19 cellular contexts compared by ENCODE assay signal in genomic region chr17:80382446-80382845, GRCh38. TPM values are rescaled to one million over a fixed set of nuclear protein-coding genes. Genes with fewer than 3 reads are reported as not detected.
DNase-seq lines count a peak whose midpoint lies in the region; ATAC-seq, FAIRE-seq and TF ChIP-seq lines count a peak whose summit lies in the region.
"Had no signal": no experiment of that assay in that cellular context is flagged by ENCODE, and none has a peak within 500 bp of the region (broad histone marks: within the 10 kb centered on the region; RNA-seq: fewer than 3 reads in every experiment).

No MANE protein-coding gene starts in this region.

- peak; percentile 14 for FAIRE-seq in GM19239 (lab: Jason Lieb, UNC)
- FAIRE-seq: A549, GM12891 had no signal

- H3K27ac Mint-ChIP-seq in activated CD8-positive, alpha-beta T cell treated with anti-CD3 and anti-CD28 coated beads, Interleukin-2, amount 10 ng/mL, durations not matched to agents 7 days and 5 days, result peak overlapping the region; percentile 24
- H3K27ac Mint-ChIP-seq in activated CD8-positive, alpha-beta T cell treated with anti-CD3 and anti-CD28 coated beads for 36 hours, result no peak overlapping the region
- H3K27ac Mint-ChIP-seq in central memory CD8-positive, alpha-beta T cell (ENCODE audit: low read depth), result peak overlapping the region; percentile 62
- H3K27ac Mint-ChIP-seq: CD4-positive, alpha-beta T cell had no signal

- no peak overlapping the region for H3K4me3 Mint-ChIP-seq in activated CD8-positive, alpha-beta T cell treated with anti-CD3 and anti-CD28 coated beads, Interleukin-2, amount 10 ng/mL, durations not matched to agents 7 days and 5 days
- no peak overlapping the region for H3K4me3 Mint-ChIP-seq in activated CD8-positive, alpha-beta T cell treated with anti-CD3 and anti-CD28 coated beads for 36 hours
- no peak overlapping the region for H3K4me3 Mint-ChIP-seq in central memory CD8-positive, alpha-beta T cell
- H3K4me3 Mint-ChIP-seq: CD4-positive, alpha-beta T cell had no signal

- peaks cover 93% of the 10 kb centered on the region for H3K36me3 Mint-ChIP-seq in activated CD8-positive, alpha-beta T cell treated with anti-CD3 and anti-CD28 coated beads, Interleukin-2, amount 10 ng/mL, durations not matched to agents 7 days and 5 days (ENCODE audit: low read depth)
- H3K36me3 Mint-ChIP-seq in activated CD8-positive, alpha-beta T cell treated with anti-CD3 and anti-CD28 coated beads for 36 hours (ENCODE audit: low read depth), result peaks cover 60% of the 10 kb centered on the region
- peaks cover 93% of the 10 kb centered on the region for H3K36me3 Mint-ChIP-seq in central memory CD8-positive, alpha-beta T cell (ENCODE audit: insufficient read depth)

- H3K4me1 Mint-ChIP-seq in activated CD8-positive, alpha-beta T cell treated with anti-CD3 and anti-CD28 coated beads, Interleukin-2, amount 10 ng/mL, durations not matched to agents 7 days and 5 days (ENCODE audit: low read depth), result peaks cover 18% of the 10 kb centered on the region
- H3K4me1 Mint-ChIP-seq in activated CD8-positive, alpha-beta T cell treated with anti-CD3 and anti-CD28 coated beads for 36 hours (ENCODE audit: low read depth), result no peaks in the 10 kb centered on the region
- H3K4me1 Mint-ChIP-seq in central memory CD8-positive, alpha-beta T cell, result peaks cover 8% of the 10 kb centered on the region

- intact Hi-C loops in activated CD8-positive, alpha-beta T cell treated with anti-CD3 and anti-CD28 coated beads for 36 hours (cut with micrococcal nuclease), result no loop called here
- intact Hi-C loops in sciatic nerve (cut with DNase I), result no loop called here

- no peak for ATAC-seq in activated CD8-positive, alpha-beta T cell treated with anti-CD3 and anti-CD28 coated beads, Interleukin-2, amount 10 ng/mL, durations not matched to agents 7 days and 5 days
- no peak for ATAC-seq in activated CD8-positive, alpha-beta T cell treated with anti-CD3 and anti-CD28 coated beads for 36 hours
- no peak for ATAC-seq in central memory CD8-positive, alpha-beta T cell (replicated peaks; ENCODE audit: extremely low read depth, poor library complexity, severe bottlenecking)
- ATAC-seq in sciatic nerve, result no peak
- ATAC-seq: A549 had no signal

- TF ChIP-seq CTCF in activated CD8-positive, alpha-beta T cell treated with anti-CD3 and anti-CD28 coated beads for 36 hours (IDR thresholded peaks at IDR 0.05), result no peak

- no peak for DNase-seq in activated CD8-positive, alpha-beta T cell treated with anti-CD3 and anti-CD28 coated beads, Interleukin-2, amount 10 ng/mL, durations not matched to agents 7 days and 5 days
- no peak for DNase-seq in activated CD8-positive, alpha-beta T cell treated with anti-CD3 and anti-CD28 coated beads for 36 hours
- DNase-seq in GM19239 (ENCODE audit: insufficient read length, low spot score) (no peak), sciatic nerve (ENCODE audit: low spot score) (peak; percentile 3), NCI-H2107 treated with DMSO at 0.1 percent for 48 hours (lab: John Stamatoyannopoulos, UW; ENCODE audit: unreplicated experiment) (no peak), NCI-H1092 (lab: John Stamatoyannopoulos, UW) (no peak)
- no peak for DNase-seq in central memory CD8-positive, alpha-beta T cell (ENCODE audit: low spot score in 2 of 2)
- DNase-seq: CD4-positive, alpha-beta T cell; DMS53; EL; GOT3; NCI-H1694 treated with DMSO at 0.1 percent for 48 hours; NCI-H226; NCI-H524; NCI-H82; RPMI8226; SIG-M5 had no signal

- CTCF ChIA-PET in activated CD8-positive, alpha-beta T cell treated with anti-CD3 and anti-CD28 coated beads, Interleukin-2, amount 10 ng/mL, durations not matched to agents 7 days and 5 days (lab: Charles Lee), result no interaction called here
- CTCF ChIA-PET in activated CD8-positive, alpha-beta T cell treated with anti-CD3 and anti-CD28 coated beads for 36 hours (lab: Charles Lee), result interaction anchor here (1.6 kb wide), 1 partner anchor 20 kb away, joined by 3 read pairs; no protein-coding TSS in a partner anchor

- H3K27me3 Mint-ChIP-seq in activated CD8-positive, alpha-beta T cell treated with anti-CD3 and anti-CD28 coated beads, Interleukin-2, amount 10 ng/mL, durations not matched to agents 7 days and 5 days (ENCODE audit: low read depth), result no peaks in the 10 kb centered on the region
- no peaks in the 10 kb centered on the region for H3K27me3 Mint-ChIP-seq in activated CD8-positive, alpha-beta T cell treated with anti-CD3 and anti-CD28 coated beads for 36 hours
- H3K27me3 Mint-ChIP-seq in central memory CD8-positive, alpha-beta T cell, result no peaks in the 10 kb centered on the region
- H3K27me3 Mint-ChIP-seq: CD4-positive, alpha-beta T cell had no signal

- no peaks in the 10 kb centered on the region for H3K9me3 Mint-ChIP-seq in activated CD8-positive, alpha-beta T cell treated with anti-CD3 and anti-CD28 coated beads, Interleukin-2, amount 10 ng/mL, durations not matched to agents 7 days and 5 days (ENCODE audit: insufficient read depth)
- H3K9me3 Mint-ChIP-seq in activated CD8-positive, alpha-beta T cell treated with anti-CD3 and anti-CD28 coated beads for 36 hours, result no peaks in the 10 kb centered on the region
- H3K9me3 Mint-ChIP-seq in central memory CD8-positive, alpha-beta T cell, result no peaks in the 10 kb centered on the region
- H3K9me3 Mint-ChIP-seq: CD4-positive, alpha-beta T cell had no signal

- POLR2A ChIA-PET in activated CD8-positive, alpha-beta T cell treated with anti-CD3 and anti-CD28 coated beads, Interleukin-2, amount 10 ng/mL, durations not matched to agents 7 days and 5 days (lab: Charles Lee), result no interaction called here
- POLR2A ChIA-PET in activated CD8-positive, alpha-beta T cell treated with anti-CD3 and anti-CD28 coated beads for 36 hours (lab: Charles Lee), result interaction anchor here (0.6 to 1.0 kb wide), 3 partner anchors 20 to 624 kb away, joined by 3 read pairs; no protein-coding TSS in a partner anchor

RNA-seq across cellular contexts. Expression of gene ENDOV, which starts 32.5 kb away (rescaled TPM):
- 10 to 100 TPM; 15.7 to 18.7 TPM for total RNA-seq in activated CD8-positive, alpha-beta T cell treated with anti-CD3 and anti-CD28 coated beads, Interleukin-2, amount 10 ng/mL, durations not matched to agents 7 days and 5 days
- total RNA-seq in activated CD8-positive, alpha-beta T cell treated with anti-CD3 and anti-CD28 coated beads for 36 hours, result 10 to 100 TPM; 16.8 to 18.1 TPM
- total RNA-seq in sciatic nerve, result 32.4 TPM
